8 cellular contexts compared by ENCODE assay signal in the genomic region with DNA sequence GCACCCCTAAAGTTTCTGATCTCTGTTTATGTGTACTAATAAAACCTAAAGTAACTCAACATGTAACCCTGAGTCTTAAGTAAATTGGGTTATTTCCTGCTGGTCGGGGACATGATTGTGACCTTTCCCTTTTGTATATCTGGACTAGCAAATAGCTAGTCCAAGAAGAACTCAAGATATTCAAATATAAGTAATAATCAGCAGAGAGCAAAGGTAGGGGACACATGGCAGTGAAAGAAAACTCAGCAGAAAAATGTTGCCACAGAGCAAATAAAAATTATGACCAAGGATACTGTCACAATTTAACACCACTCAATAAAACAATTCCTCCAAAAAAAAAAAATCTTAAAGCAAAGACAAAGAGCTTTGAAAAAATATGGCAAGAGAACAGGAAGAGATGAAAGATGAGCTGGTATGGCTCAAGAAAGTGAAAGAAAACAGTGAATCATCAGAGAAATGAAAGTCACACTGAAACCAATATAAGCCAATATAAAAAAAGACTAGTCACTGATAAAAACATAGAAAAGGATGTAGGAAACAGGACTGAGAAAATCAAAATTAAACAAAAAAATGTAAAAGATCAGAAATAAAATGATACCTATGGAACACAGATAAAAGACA. TPM values are rescaled to one million over a fixed set of nuclear protein-coding genes. Genes with fewer than 3 reads are reported as not detected.
A peak's percentile ranks its signal among the peaks of the same experiment; 100 is the strongest.
DNase-seq lines count a peak whose midpoint lies in the region; ATAC-seq and TF ChIP-seq lines count a peak whose summit lies in the region.

No MANE protein-coding gene starts in this region.

- no peak overlapping the region for H3K4me3 ChIP-seq in epithelial cell of esophagus (ENCODE audit: low read length)

- TF ChIP-seq CTCF in epithelial cell of esophagus (IDR thresholded peaks at IDR 0.05; ENCODE audit: insufficient read depth, low read depth, low read length, missing control alignments), result no peak

- ATAC-seq in GM21381 (IDR thresholded peaks at IDR 0.05; ENCODE audit: unreplicated experiment) (peak; percentile 91), HG03521 (IDR thresholded peaks at IDR 0.05; ENCODE audit: unreplicated experiment) (peak; percentile 87), sciatic nerve (no peak)

- intact Hi-C loops in sciatic nerve (cut with DNase I), result no loop called here

- DNase-seq in GM04503 (ENCODE audit: low read depth), result peak; percentile 13
- DNase-seq in epithelial cell of esophagus (ENCODE audit: low read depth), result peak; percentile 57
- no peak for DNase-seq in cerebellum (ENCODE audit: low spot score)
- no peak for DNase-seq in stimulated activated CD8-positive, alpha-beta memory T cell treated with anti-CD3 and anti-CD28 coated beads, Interleukin-4, amount 100 ng/mL, for 48 hours
- no peak for DNase-seq in sciatic nerve (ENCODE audit: low spot score)
- DNase-seq in occipital lobe (lab: John Stamatoyannopoulos, UW), result no peak

RNA-seq across cellular contexts. Expression of a gene that starts 43.5 kb away (rescaled TPM):
- total RNA-seq in cerebellum (99.1 TPM), sciatic nerve (33.6 TPM), occipital lobe (115 TPM)

RNA-seq across cellular contexts. Expression of a gene that starts 51.5 kb away (rescaled TPM):
- 27.4 TPM for total RNA-seq in cerebellum
- 35.2 TPM for total RNA-seq in sciatic nerve
- 5.1 TPM for total RNA-seq in occipital lobe

Comparison
In these comparisons a context has a peak if more than half of its experiments do, and no peak if none do; other contexts are left out.
1. DNase-seq: peak in GM04503 (single experiment) and epithelial cell of esophagus (single experiment); none in cerebellum (single experiment), stimulated activated CD8-positive, alpha-beta memory T cell treated with anti-CD3 and anti-CD28 coated beads, Interleukin-4, amount 100 ng/mL, for 48 hours (single experiment), sciatic nerve (single experiment) and occipital lobe (single experiment).